ENCODE assay signal across 37 cellular contexts in the genomic region with DNA sequence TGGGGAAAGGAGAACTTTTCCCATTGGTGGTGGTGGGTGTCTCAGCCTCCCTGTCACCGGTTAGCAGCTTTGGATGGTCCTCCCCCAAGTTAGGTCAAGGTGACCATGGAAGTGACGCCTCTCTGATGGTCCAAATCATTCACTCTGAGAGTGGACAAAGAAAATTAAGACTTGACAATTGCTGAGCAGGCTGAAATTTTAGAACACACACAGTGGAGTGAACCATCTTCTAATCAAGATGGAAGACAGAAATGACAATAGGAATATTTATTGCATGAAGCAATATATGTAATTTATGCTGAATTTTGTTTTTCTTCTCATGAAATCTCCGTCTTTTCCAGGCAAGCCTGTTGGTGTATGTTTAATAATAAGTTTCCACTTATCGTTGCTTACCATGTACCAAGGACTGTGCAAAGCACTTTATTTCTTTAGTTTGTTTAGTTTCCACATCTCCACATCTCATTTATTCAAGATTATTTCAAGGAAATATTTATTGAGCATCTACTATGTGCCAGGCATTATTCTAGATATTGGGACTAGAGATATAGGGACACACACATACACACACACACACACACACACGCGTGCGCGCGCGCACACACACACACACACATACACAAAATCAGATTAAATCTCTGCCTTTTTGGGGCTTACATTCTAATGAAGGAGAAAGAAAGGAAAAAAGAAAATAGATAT. TPM values are rescaled to one million over a fixed set of nuclear protein-coding genes. Genes with fewer than 3 reads are reported as not detected.
"Had no signal": no experiment of that assay in that cellular context is flagged by ENCODE, and none has a peak within 500 bp of the region (broad histone marks: within the 10 kb centered on the region; RNA-seq: fewer than 3 reads in every experiment).

No MANE protein-coding gene starts in this region.

- FAIRE-seq: colon, endometrium, endothelial cell of umbilical vein had no signal

- H3K4me3 ChIP-seq: body of pancreas, esophagus squamous epithelium, gastroesophageal sphincter, heart right ventricle had no signal

- H3K27me3 ChIP-seq: body of pancreas had no signal

- H3K9me3 ChIP-seq: body of pancreas, esophagus squamous epithelium, gastroesophageal sphincter, heart right ventricle had no signal

- ATAC-seq: activated CD4-positive, CD25-positive, alpha-beta regulatory T cell treated with anti-CD3 and anti-CD28 coated beads, Interleukin-2, amount 50 U/mL, for 24 hours; activated CD8-positive, alpha-beta T cell treated with anti-CD3 and anti-CD28 coated beads for 36 hours; activated T-cell treated with anti-CD3 and anti-CD28 coated beads, Interleukin-2, amount 50 U/mL, for 4 hours; activated T-helper 17 cell treated with anti-CD3 and anti-CD28 coated beads, Interleukin-2, amount 50 U/mL, for 72 hours; body of pancreas; gastroesophageal sphincter; T-helper 17 cell had no signal

- DNase-seq: activated B cell treated with CpG ODN at 0.5 μM for 24 hours; activated CD4-positive, alpha-beta T cell treated with anti-CD3 and anti-CD28 coated beads for 48 hours; activated CD4-positive, alpha-beta T cell treated with anti-CD3 and anti-CD28 coated beads, Interleukin-2, amount 50 U/mL, for 1 hour; activated CD4-positive, alpha-beta T cell treated with anti-CD3 and anti-CD28 coated beads, Interleukin-2, amount 50 U/mL, for 48 hours; activated CD8-positive, alpha-beta memory T cell treated with anti-CD3 and anti-CD28 coated beads for 24 hours; activated CD8-positive, alpha-beta T cell treated with anti-CD3 and anti-CD28 coated beads for 36 hours; activated effector memory CD4-positive, alpha-beta T cell treated with Interleukin-2 at 50 U/mL for 16 hours; activated gamma-delta T cell treated with Interleukin-2 at 50 U/mL for 16 hours; activated naive CD4-positive, alpha-beta T cell treated with anti-CD3 and anti-CD28 coated beads, Interleukin-2, amount 50 U/mL, for 16 hours; activated naive CD4-positive, alpha-beta T cell treated with Interleukin-2 at 50 U/mL for 16 hours; activated T-cell treated with anti-CD3 and anti-CD28 coated beads, Interleukin-2, amount 50 U/mL, for 4 hours; amniotic stem cell; anterior cingulate cortex; caudate nucleus; cortex of kidney; effector CD8-positive, alpha-beta T cell; esophagus squamous epithelium; foreskin melanocyte; heart right ventricle; T-helper 17 cell; T1000; WERI-Rb-1 had no signal

- H3K27ac ChIP-seq: body of pancreas, epithelial cell of prostate, gastroesophageal sphincter, heart right ventricle, WERI-Rb-1 had no signal

- H3K36me3 ChIP-seq: esophagus squamous epithelium, gastroesophageal sphincter, heart right ventricle, WERI-Rb-1 had no signal

RNA-seq across cellular contexts. Expression of a gene that starts 44.0 kb away (rescaled TPM):
- total RNA-seq: activated B cell treated with CpG ODN at 0.5 μM for 24 hours; activated CD8-positive, alpha-beta T cell treated with anti-CD3 and anti-CD28 coated beads for 36 hours; activated T-cell treated with anti-CD3 and anti-CD28 coated beads, Interleukin-2, amount 50 U/mL, for 4 hours; activated T-helper 17 cell treated with anti-CD3 and anti-CD28 coated beads, Interleukin-2, amount 50 U/mL, for 72 hours; body of pancreas; chondrocyte; dermis microvascular lymphatic vessel endothelial cell; endothelial cell of umbilical vein; esophagus squamous epithelium; fibroblast of lung; fibroblast of villous mesenchyme; gastroesophageal sphincter; glomerular endothelial cell; T-helper 17 cell had no signal
- polyA plus RNA-seq: adipose tissue, esophagus, fibroblast of lung, heart right ventricle had no signal
